12 cellular contexts compared by ENCODE assay signal in the genomic region with DNA sequence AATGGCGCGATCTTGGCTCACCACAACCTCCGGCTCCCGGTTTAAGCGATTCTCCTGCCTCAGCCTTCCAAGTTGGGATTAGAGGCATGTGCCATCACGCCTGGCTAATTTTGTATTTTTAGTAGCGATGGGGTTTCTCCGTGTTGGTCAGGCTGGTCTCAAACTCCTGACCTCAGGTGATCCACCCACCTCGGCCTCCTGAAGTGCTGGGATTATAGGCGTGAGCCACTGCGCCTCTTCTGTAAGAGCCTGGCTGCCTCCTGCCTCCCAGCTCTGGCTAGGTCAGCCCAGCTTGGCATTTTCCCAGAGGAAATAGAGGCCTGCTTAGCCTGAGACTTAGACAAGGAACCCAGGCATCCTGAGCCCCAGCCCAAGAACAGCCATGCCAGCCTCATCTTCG. TPM values are rescaled to one million over a fixed set of nuclear protein-coding genes. Genes with fewer than 3 reads are reported as not detected.
DNase-seq lines count a peak whose midpoint lies in the region; ATAC-seq, FAIRE-seq and TF ChIP-seq lines count a peak whose summit lies in the region.
"Not testable (repeated sequence)": the region's sequence is repeated elsewhere in the genome, so short reads cannot be mapped to it uniquely, and the experiment has no call there.
"Had no signal": no experiment of that assay in that cellular context is flagged by ENCODE, and none has a peak within 500 bp of the region (broad histone marks: within the 10 kb centered on the region; RNA-seq: fewer than 3 reads in every experiment).

No MANE protein-coding gene starts in this region.

- not testable (repeated sequence) for DNase-seq in GM12892 (ENCODE audit: insufficient read length); activated T-cell treated with anti-CD3 and anti-CD28 coated beads, Interleukin-2, amount 50 U/mL, for 72 hours; caudate nucleus (lab: John Stamatoyannopoulos, UW); left ventricle myocardium inferior; naive thymus-derived CD8-positive, alpha-beta T cell

- H3K9me3 ChIP-seq in SU-DHL-6 (ENCODE audit: insufficient read depth, low read length); left ventricle myocardium inferior (replicated peaks): not testable (repeated sequence)

- H3K27me3 Mint-ChIP-seq in activated T-cell treated with anti-CD3 and anti-CD28 coated beads, Interleukin-2, amount 50 U/mL, for 72 hours (ENCODE audit: low read depth); naive thymus-derived CD8-positive, alpha-beta T cell; stimulated activated memory B cell treated with anti-CD40 and anti-IgM and Interleukin-4, amounts not matched to agents 10 μg/mL and 1 μg/mL and 100 μg/mL, for 72 hours: not testable (repeated sequence)

- peaks cover 2 to 20% of the 10 kb centered on the region in 2 donors for H3K36me3 Mint-ChIP-seq in activated T-cell treated with anti-CD3 and anti-CD28 coated beads, Interleukin-2, amount 50 U/mL, for 72 hours (ENCODE audit: insufficient read depth in 2 of 2)
- not testable (repeated sequence) for H3K36me3 Mint-ChIP-seq in naive thymus-derived CD8-positive, alpha-beta T cell
- peaks cover 39% of the 10 kb centered on the region for H3K36me3 Mint-ChIP-seq in stimulated activated memory B cell treated with anti-CD40 and anti-IgM and Interleukin-4, amounts not matched to agents 10 μg/mL and 1 μg/mL and 100 μg/mL, for 72 hours

- not testable (repeated sequence) for H3K9me3 Mint-ChIP-seq in activated T-cell treated with anti-CD3 and anti-CD28 coated beads, Interleukin-2, amount 50 U/mL, for 72 hours; naive thymus-derived CD8-positive, alpha-beta T cell; stimulated activated memory B cell treated with anti-CD40 and anti-IgM and Interleukin-4, amounts not matched to agents 10 μg/mL and 1 μg/mL and 100 μg/mL, for 72 hours

- H3K4me2 ChIP-seq in SU-DHL-6 (ENCODE audit: low read depth, low read length, poor library complexity, severe bottlenecking) = peak overlapping the region; percentile 73

- FAIRE-seq in GM12892 (lab: Jason Lieb, UNC) = not testable (repeated sequence)

- not testable (repeated sequence) for H3K27me3 ChIP-seq in SU-DHL-6 (ENCODE audit: low read length); left ventricle myocardium inferior (ENCODE audit: low read depth)

- peak overlapping the region; percentile 37 for H3K4me3 ChIP-seq in SU-DHL-6 (ENCODE audit: insufficient read depth, low read length, poor library complexity, severe bottlenecking)
- H3K4me3 ChIP-seq in left ventricle myocardium inferior = peak overlapping the region; percentile 32

- H4K20me1 ChIP-seq in SU-DHL-6 (ENCODE audit: low read depth, low read length) = not testable (repeated sequence)

- ATAC-seq in activated T-cell treated with anti-CD3 and anti-CD28 coated beads, Interleukin-2, amount 50 U/mL, for 72 hours (replicated peaks in 1 of 2); naive thymus-derived CD8-positive, alpha-beta T cell; stimulated activated memory B cell treated with anti-CD40 and anti-IgM and Interleukin-4, amounts not matched to agents 10 μg/mL and 1 μg/mL and 100 μg/mL, for 72 hours: not testable (repeated sequence)

- peaks cover 79% of the 10 kb centered on the region for H3K4me1 Mint-ChIP-seq in activated T-cell treated with anti-CD3 and anti-CD28 coated beads, Interleukin-2, amount 50 U/mL, for 72 hours (ENCODE audit: low read depth)
- peaks cover 42 to 76% (median 67%) of the 10 kb centered on the region in 4 donors for H3K4me1 Mint-ChIP-seq in naive thymus-derived CD8-positive, alpha-beta T cell
- peaks cover 83% of the 10 kb centered on the region for H3K4me1 Mint-ChIP-seq in stimulated activated memory B cell treated with anti-CD40 and anti-IgM and Interleukin-4, amounts not matched to agents 10 μg/mL and 1 μg/mL and 100 μg/mL, for 72 hours

- peak; percentile 14; the same call in 1 of the 2 replicates for TF ChIP-seq POLR2A in GM12892 (IDR thresholded peaks at IDR 0.05; ENCODE audit: low read depth, low read length)

- H3F3A ChIP-seq in SU-DHL-6 (ENCODE audit: insufficient read depth) = peaks cover 87% of the 10 kb centered on the region

- H3K4me1 ChIP-seq in left ventricle myocardium inferior = peaks cover 95% of the 10 kb centered on the region

- peaks cover 79% of the 10 kb centered on the region for H3K79me2 ChIP-seq in SU-DHL-6 (ENCODE audit: insufficient read depth, low read length)

- H3K27ac Mint-ChIP-seq in activated T-cell treated with anti-CD3 and anti-CD28 coated beads, Interleukin-2, amount 50 U/mL, for 72 hours = peak overlapping the region; percentile 83
- H3K27ac Mint-ChIP-seq in naive thymus-derived CD8-positive, alpha-beta T cell = peak overlapping the region; percentile 94 to 99 (median 98)
- peak overlapping the region; percentile 82 for H3K27ac Mint-ChIP-seq in stimulated activated memory B cell treated with anti-CD40 and anti-IgM and Interleukin-4, amounts not matched to agents 10 μg/mL and 1 μg/mL and 100 μg/mL, for 72 hours

- POLR2A ChIA-PET in naive thymus-derived CD8-positive, alpha-beta T cell (lab: Charles Lee) = interaction anchor here (1.0 to 32.7 kb wide), 7 partner anchors 3 to 331 kb away, joined by 3 to 1300 read pairs (median 13); partner anchors contain the start of genes CLK3, CSK and ULK3

- H3K9ac ChIP-seq in SU-DHL-6 (ENCODE audit: low read length) = peak overlapping the region; percentile 99

- not testable (repeated sequence) for H2AFZ ChIP-seq in SU-DHL-6 (ENCODE audit: low read depth, low read length, severe bottlenecking)

- intact Hi-C loops in left ventricle myocardium inferior (cut with micrococcal nuclease) = not testable (repeated sequence)

- H3K36me3 ChIP-seq in SU-DHL-6 (ENCODE audit: low read length); left ventricle myocardium inferior: not testable (repeated sequence)

- H3K27ac ChIP-seq in 22Rv1 (peak overlapping the region; percentile 77; the same call in 1 of the 2 replicates), SU-DHL-6 (ENCODE audit: low read depth, low read length) (peak overlapping the region; percentile 96), caudate nucleus (ENCODE audit: low read depth, low read length) (peak overlapping the region; percentile 59), left ventricle myocardium inferior (replicated peaks) (peak overlapping the region; percentile 98)

- peak overlapping the region; percentile 88 to 90 for H3K4me3 Mint-ChIP-seq in activated T-cell treated with anti-CD3 and anti-CD28 coated beads, Interleukin-2, amount 50 U/mL, for 72 hours
- peak overlapping the region; percentile 85 to 97 (median 93) for H3K4me3 Mint-ChIP-seq in naive thymus-derived CD8-positive, alpha-beta T cell
- peak overlapping the region; percentile 91 for H3K4me3 Mint-ChIP-seq in stimulated activated memory B cell treated with anti-CD40 and anti-IgM and Interleukin-4, amounts not matched to agents 10 μg/mL and 1 μg/mL and 100 μg/mL, for 72 hours

- H3K9me2 ChIP-seq in SU-DHL-6 (replicated peaks; ENCODE audit: insufficient read depth, low read length) = not testable (repeated sequence)

- TF ChIP-seq CTCF in 22Rv1 (IDR thresholded peaks at IDR 0.05); SU-DHL-6 (IDR thresholded peaks at IDR 0.05; ENCODE audit: insufficient read depth, low read length, poor library complexity, severe bottlenecking); left ventricle myocardium inferior (IDR thresholded peaks at IDR 0.05; ENCODE audit: borderline replicate concordance): not testable (repeated sequence)

RNA-seq across cellular contexts. Expression of gene CSK, which starts 4.2 kb away (rescaled TPM):
- polyA plus RNA-seq in GM12892 (2012; ENCODE audit: missing spikeins) = 114 TPM
- 100 to 1,000 TPM; 200 to 267 TPM for total RNA-seq in activated T-cell treated with anti-CD3 and anti-CD28 coated beads, Interleukin-2, amount 50 U/mL, for 72 hours
- total RNA-seq in left ventricle myocardium inferior = 34.0 TPM
- 100 to 1,000 TPM; 220 TPM for total RNA-seq in naive thymus-derived CD8-positive, alpha-beta T cell
- 100 to 1,000 TPM in 1 of 3 donors, 10 to 100 TPM in 2; 70.8 to 124 (median 79.8) TPM for polyA plus RNA-seq in naive thymus-derived CD8-positive, alpha-beta T cell

RNA-seq across cellular contexts. Expression of gene LMAN1L, which starts 26.6 kb away (rescaled TPM):
- 0.45 TPM for polyA plus RNA-seq in GM12892 (2012; ENCODE audit: missing spikeins)
- under 1 TPM; 0.53 to 0.72 TPM for total RNA-seq in activated T-cell treated with anti-CD3 and anti-CD28 coated beads, Interleukin-2, amount 50 U/mL, for 72 hours
- total RNA-seq in left ventricle myocardium inferior = 8.1 TPM
- under 1 TPM; 0.57 to 0.80 TPM for total RNA-seq in naive thymus-derived CD8-positive, alpha-beta T cell
- polyA plus RNA-seq in naive thymus-derived CD8-positive, alpha-beta T cell = not detected
- total RNA-seq: GM23338, M059J had no signal
- polyA plus RNA-seq: BJ, GM23338 had no signal

RNA-seq across cellular contexts. Expression of gene CYP1A2, which starts 37.4 kb away (rescaled TPM):
- polyA plus RNA-seq in GM12892 (2012; ENCODE audit: missing spikeins) = 0.15 TPM
- not detected for total RNA-seq in activated T-cell treated with anti-CD3 and anti-CD28 coated beads, Interleukin-2, amount 50 U/mL, for 72 hours
- total RNA-seq in left ventricle myocardium inferior = not detected
- not detected for total RNA-seq in naive thymus-derived CD8-positive, alpha-beta T cell
- polyA plus RNA-seq in naive thymus-derived CD8-positive, alpha-beta T cell = not detected
- total RNA-seq: GM23338, lower leg skin, M059J had no signal
- polyA plus RNA-seq: BJ, GM23338 had no signal

RNA-seq across cellular contexts. Expression of gene CPLX3, which starts 40.3 kb away (rescaled TPM):
- polyA plus RNA-seq in GM12892 (2012; ENCODE audit: missing spikeins) = not detected
- total RNA-seq in activated T-cell treated with anti-CD3 and anti-CD28 coated beads, Interleukin-2, amount 50 U/mL, for 72 hours = under 1 TPM; 0.14 to 0.17 TPM
- total RNA-seq in left ventricle myocardium inferior = 1.2 TPM
- total RNA-seq in naive thymus-derived CD8-positive, alpha-beta T cell = under 1 TPM; 0.39 to 0.44 TPM
- not detected for polyA plus RNA-seq in naive thymus-derived CD8-positive, alpha-beta T cell
- total RNA-seq: M059J had no signal
- polyA plus RNA-seq: BJ, GM23338 had no signal

RNA-seq across cellular contexts. Expression of gene ULK3, which starts 56.9 kb away (rescaled TPM):
- polyA plus RNA-seq in GM12892 (2012; ENCODE audit: missing spikeins) = 25.0 TPM
- total RNA-seq in activated T-cell treated with anti-CD3 and anti-CD28 coated beads, Interleukin-2, amount 50 U/mL, for 72 hours = 10 to 100 TPM; 48.5 to 53.8 TPM
- total RNA-seq in left ventricle myocardium inferior = 34.1 TPM
- total RNA-seq in naive thymus-derived CD8-positive, alpha-beta T cell = 10 to 100 TPM; 82.8 to 83.6 TPM
- 10 to 100 TPM; 16.3 to 32.2 (median 16.6) TPM for polyA plus RNA-seq in naive thymus-derived CD8-positive, alpha-beta T cell
